Comparison of ENCODE assay signal across 18 cellular contexts in the genomic region with DNA sequence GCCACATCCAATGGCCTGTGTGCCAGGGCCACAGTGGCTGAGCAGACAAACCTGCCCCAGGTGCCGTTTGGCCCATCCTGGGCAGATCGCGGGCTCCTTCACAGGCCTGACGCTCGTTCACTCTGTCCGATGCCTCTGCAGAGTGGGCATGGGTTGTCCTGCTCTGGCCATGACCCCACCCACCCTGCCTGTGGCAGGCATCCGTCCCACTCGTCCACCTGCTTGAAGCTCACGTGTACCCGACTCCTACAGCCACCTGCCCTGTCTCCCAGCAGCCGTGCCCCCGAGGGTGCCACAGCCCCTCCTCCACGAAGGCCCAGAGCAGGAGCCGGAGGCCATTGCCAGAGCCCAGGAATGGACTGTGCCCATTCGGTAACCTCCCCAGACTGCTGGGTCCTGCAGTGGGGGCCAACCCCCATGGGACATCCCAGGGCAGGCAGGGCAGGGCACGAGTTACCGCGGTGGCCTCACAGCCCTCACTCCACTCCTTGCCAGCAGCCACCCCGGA. TPM values are rescaled to one million over a fixed set of nuclear protein-coding genes. Genes with fewer than 3 reads are reported as not detected.
"Had no signal": no experiment of that assay in that cellular context is flagged by ENCODE, and none has a peak within 500 bp of the region (broad histone marks: within the 10 kb centered on the region; RNA-seq: fewer than 3 reads in every experiment).

No MANE protein-coding gene starts in this region.

- H3K27ac Mint-ChIP-seq: activated CD4-positive, alpha-beta T cell treated with anti-CD3 and anti-CD28 coated beads for 36 hours; activated CD8-positive, alpha-beta T cell treated with anti-CD3 and anti-CD28 coated beads for 36 hours; activated naive CD4-positive, alpha-beta T cell treated with anti-CD3 and anti-CD28 coated beads, Interleukin-2, amount 10 ng/mL, durations not matched to agents 7 days and 5 days; activated T-helper 1 cell treated with anti-CD3 and anti-CD28 coated beads, Interleukin-12 subunit alpha, Interleukin-12 subunit beta, Interleukin-2, Interleukin-4 antibody, amounts not matched to agents 30 ng/mL and 10 ng/mL and 1 ng/mL, durations not matched to agents 14 hours and 24 hours and 36 hours; mesothelial cell of epicardium; neural progenitor cell; progenitor cell of endocrine pancreas; stimulated activated naive CD8-positive, alpha-beta T cell treated with anti-CD3 and anti-CD28 coated beads, Interleukin-15, Interleukin-2, amounts not matched to agents 100 ng/mL and 50 ng/mL, for 24 hours had no signal

- H3K9me3 Mint-ChIP-seq: activated CD8-positive, alpha-beta T cell treated with anti-CD3 and anti-CD28 coated beads for 36 hours; activated naive CD4-positive, alpha-beta T cell treated with anti-CD3 and anti-CD28 coated beads, Interleukin-2, amount 10 ng/mL, durations not matched to agents 7 days and 5 days; activated T-helper 1 cell treated with anti-CD3 and anti-CD28 coated beads, Interleukin-12 subunit alpha, Interleukin-12 subunit beta, Interleukin-2, Interleukin-4 antibody, amounts not matched to agents 30 ng/mL and 10 ng/mL and 1 ng/mL, durations not matched to agents 14 hours and 24 hours and 36 hours; mesothelial cell of epicardium; neural progenitor cell; stimulated activated naive CD8-positive, alpha-beta T cell treated with anti-CD3 and anti-CD28 coated beads, Interleukin-15, Interleukin-2, amounts not matched to agents 100 ng/mL and 50 ng/mL, for 24 hours had no signal

- H3K4me1 Mint-ChIP-seq: activated CD4-positive, alpha-beta T cell treated with anti-CD3 and anti-CD28 coated beads for 36 hours; activated naive CD4-positive, alpha-beta T cell treated with anti-CD3 and anti-CD28 coated beads, Interleukin-2, amount 10 ng/mL, durations not matched to agents 7 days and 5 days; neural progenitor cell had no signal

- H3K9ac ChIP-seq: neural progenitor cell had no signal

- H3K4me3 Mint-ChIP-seq: activated CD4-positive, alpha-beta T cell treated with anti-CD3 and anti-CD28 coated beads for 36 hours; activated CD8-positive, alpha-beta T cell treated with anti-CD3 and anti-CD28 coated beads for 36 hours; activated naive CD4-positive, alpha-beta T cell treated with anti-CD3 and anti-CD28 coated beads, Interleukin-2, amount 10 ng/mL, durations not matched to agents 7 days and 5 days; activated T-helper 1 cell treated with anti-CD3 and anti-CD28 coated beads, Interleukin-12 subunit alpha, Interleukin-12 subunit beta, Interleukin-2, Interleukin-4 antibody, amounts not matched to agents 30 ng/mL and 10 ng/mL and 1 ng/mL, durations not matched to agents 14 hours and 24 hours and 36 hours; mesothelial cell of epicardium; neural progenitor cell; stimulated activated naive CD8-positive, alpha-beta T cell treated with anti-CD3 and anti-CD28 coated beads, Interleukin-15, Interleukin-2, amounts not matched to agents 100 ng/mL and 50 ng/mL, for 24 hours had no signal

- H3K36me3 Mint-ChIP-seq: activated naive CD4-positive, alpha-beta T cell treated with anti-CD3 and anti-CD28 coated beads, Interleukin-2, amount 10 ng/mL, durations not matched to agents 7 days and 5 days; mesothelial cell of epicardium; neural progenitor cell had no signal

- H3K27me3 Mint-ChIP-seq: activated CD4-positive, alpha-beta T cell treated with anti-CD3 and anti-CD28 coated beads for 36 hours; activated CD8-positive, alpha-beta T cell treated with anti-CD3 and anti-CD28 coated beads for 36 hours; activated naive CD4-positive, alpha-beta T cell treated with anti-CD3 and anti-CD28 coated beads, Interleukin-2, amount 10 ng/mL, durations not matched to agents 7 days and 5 days; progenitor cell of endocrine pancreas; stimulated activated naive CD8-positive, alpha-beta T cell treated with anti-CD3 and anti-CD28 coated beads, Interleukin-15, Interleukin-2, amounts not matched to agents 100 ng/mL and 50 ng/mL, for 24 hours had no signal

- ATAC-seq: activated CD4-positive, alpha-beta T cell treated with anti-CD3 and anti-CD28 coated beads for 36 hours; activated CD8-positive, alpha-beta T cell treated with anti-CD3 and anti-CD28 coated beads for 36 hours; esophagus mucosa had no signal

- H3K27me3 ChIP-seq: brain microvascular endothelial cell, neural progenitor cell, SJSA1, testis had no signal

- H3K4me1 ChIP-seq: neural progenitor cell, SJSA1 had no signal

- H3K4me3 ChIP-seq: neural progenitor cell, SJSA1, testis had no signal

- H3K36me3 ChIP-seq: brain microvascular endothelial cell, neural progenitor cell, SJSA1 had no signal

- H3K9me3 ChIP-seq: SJSA1, testis had no signal

- DNase-seq: activated CD4-positive, alpha-beta T cell treated with anti-CD3 and anti-CD28 coated beads for 36 hours; activated CD8-positive, alpha-beta memory T cell treated with anti-CD3 and anti-CD28 coated beads, Interleukin-2, amount 50 U/mL, for 4 hours; activated CD8-positive, alpha-beta T cell treated with anti-CD3 and anti-CD28 coated beads for 36 hours; activated naive CD4-positive, alpha-beta T cell treated with anti-CD3 and anti-CD28 coated beads, Interleukin-2, amount 10 ng/mL, durations not matched to agents 7 days and 5 days; amniotic stem cell; brain microvascular endothelial cell; stimulated activated CD4-positive, alpha-beta T cell treated with anti-CD3 and anti-CD28 coated beads, Interleukin-4, amount 100 ng/mL, for 1 hour; stimulated activated CD8-positive, alpha-beta memory T cell treated with anti-CD3 and anti-CD28 coated beads, Interleukin-4, amount 100 ng/mL, for 48 hours; T1000; testis had no signal

- H3K27ac ChIP-seq: brain microvascular endothelial cell, neural progenitor cell, SJSA1, testis, VCaP had no signal

RNA-seq across cellular contexts. Expression of a gene that starts 51.9 kb away (rescaled TPM):
- total RNA-seq: SJSA1 had no signal
